Comparison of ENCODE assay signal across 20 cellular contexts in genomic region chrX:133746593-133746992, GRCh38.
"Had no signal": no experiment of that assay in that cellular context is flagged by ENCODE, and none has a peak within 500 bp of the region (broad histone marks: within the 10 kb centered on the region; RNA-seq: fewer than 3 reads in every experiment).

No MANE protein-coding gene starts in this region.

- H3K27ac ChIP-seq: colonic mucosa, esophagus muscularis mucosa, parathyroid adenoma had no signal

- H3K79me2 ChIP-seq: parathyroid adenoma had no signal

- ATAC-seq: activated naive CD4-positive, alpha-beta T cell treated with anti-CD3 and anti-CD28 coated beads, Interleukin-2, amount 50 U/mL, for 72 hours; activated T-cell treated with anti-CD3 and anti-CD28 coated beads, Interleukin-2, amount 50 U/mL, for 4 hours; mucosa of descending colon; naive thymus-derived CD4-positive, alpha-beta T cell; stimulated activated memory B cell treated with anti-CD40 and anti-IgM and Interleukin-4, amounts not matched to agents 10 μg/mL and 1 μg/mL and 100 μg/mL, for 72 hours; WTC11 had no signal

- H3K36me3 Mint-ChIP-seq: activated naive CD4-positive, alpha-beta T cell treated with anti-CD3 and anti-CD28 coated beads, Interleukin-2, amount 50 U/mL, for 72 hours; brain; memory B cell; naive thymus-derived CD4-positive, alpha-beta T cell; stimulated activated memory B cell treated with anti-CD40 and anti-IgM and Interleukin-4, amounts not matched to agents 10 μg/mL and 1 μg/mL and 100 μg/mL, for 72 hours; WTC11 had no signal

- H2AFZ ChIP-seq: parathyroid adenoma had no signal

- H3K4me3 Mint-ChIP-seq: activated CD4-positive, alpha-beta memory T cell treated with anti-CD3 and anti-CD28 coated beads, Interleukin-2, amount 10 ng/mL, durations not matched to agents 7 days and 5 days; activated T-cell treated with anti-CD3 and anti-CD28 coated beads, Interleukin-2, amount 50 U/mL, for 4 hours; brain; memory B cell; stimulated activated memory B cell treated with anti-CD40 and anti-IgM and Interleukin-4, amounts not matched to agents 10 μg/mL and 1 μg/mL and 100 μg/mL, for 72 hours; WTC11 had no signal

- H3K36me3 ChIP-seq: colonic mucosa, esophagus muscularis mucosa had no signal

- H3K27me3 Mint-ChIP-seq: activated CD4-positive, alpha-beta memory T cell treated with anti-CD3 and anti-CD28 coated beads, Interleukin-2, amount 10 ng/mL, durations not matched to agents 7 days and 5 days; brain; memory B cell; naive thymus-derived CD4-positive, alpha-beta T cell; stimulated activated memory B cell treated with anti-CD40 and anti-IgM and Interleukin-4, amounts not matched to agents 10 μg/mL and 1 μg/mL and 100 μg/mL, for 72 hours had no signal

- DNase-seq: activated CD4-positive, alpha-beta memory T cell treated with anti-CD3 and anti-CD28 coated beads, Interleukin-2, amount 10 ng/mL, durations not matched to agents 7 days and 5 days; activated CD4-positive, alpha-beta T cell treated with anti-CD3 and anti-CD28 coated beads for 4 hours; activated effector memory CD4-positive, alpha-beta T cell treated with anti-CD3 and anti-CD28 coated beads, Interleukin-2, amount 50 U/mL, for 16 hours; activated T-cell treated with anti-CD3 and anti-CD28 coated beads, Interleukin-2, amount 50 U/mL, for 4 hours; central memory CD4-positive, alpha-beta T cell; colonic mucosa; effector CD4-positive, alpha-beta T cell; hippocampal formation; kidney; left ventricle myocardium superior; mucosa of descending colon; naive thymus-derived CD4-positive, alpha-beta T cell; stimulated activated CD4-positive, alpha-beta T cell treated with anti-CD3 and anti-CD28 coated beads, Interleukin-2, amount 100 ng/mL, for 48 hours had no signal

- H3K9me3 Mint-ChIP-seq: activated CD4-positive, alpha-beta memory T cell treated with anti-CD3 and anti-CD28 coated beads, Interleukin-2, amount 10 ng/mL, durations not matched to agents 7 days and 5 days; activated naive CD4-positive, alpha-beta T cell treated with anti-CD3 and anti-CD28 coated beads, Interleukin-2, amount 50 U/mL, for 72 hours; activated T-cell treated with anti-CD3 and anti-CD28 coated beads, Interleukin-2, amount 50 U/mL, for 4 hours; memory B cell; naive thymus-derived CD4-positive, alpha-beta T cell; stimulated activated memory B cell treated with anti-CD40 and anti-IgM and Interleukin-4, amounts not matched to agents 10 μg/mL and 1 μg/mL and 100 μg/mL, for 72 hours; WTC11 had no signal

- H3K9me3 ChIP-seq: colonic mucosa, esophagus muscularis mucosa, mucosa of descending colon had no signal

- H3K27ac Mint-ChIP-seq: activated CD4-positive, alpha-beta memory T cell treated with anti-CD3 and anti-CD28 coated beads, Interleukin-2, amount 10 ng/mL, durations not matched to agents 7 days and 5 days; activated naive CD4-positive, alpha-beta T cell treated with anti-CD3 and anti-CD28 coated beads, Interleukin-2, amount 50 U/mL, for 72 hours; memory B cell; stimulated activated memory B cell treated with anti-CD40 and anti-IgM and Interleukin-4, amounts not matched to agents 10 μg/mL and 1 μg/mL and 100 μg/mL, for 72 hours; WTC11 had no signal

- H3K27me3 ChIP-seq: colonic mucosa, esophagus muscularis mucosa had no signal

- H3K4me3 ChIP-seq: colonic mucosa, esophagus muscularis mucosa, mucosa of descending colon had no signal

- H3K9ac ChIP-seq: parathyroid adenoma had no signal

- H3K4me1 Mint-ChIP-seq: memory B cell; stimulated activated memory B cell treated with anti-CD40 and anti-IgM and Interleukin-4, amounts not matched to agents 10 μg/mL and 1 μg/mL and 100 μg/mL, for 72 hours had no signal

- H3K4me1 ChIP-seq: colonic mucosa, parathyroid adenoma had no signal
